11 cellular contexts compared by ENCODE assay signal in the genomic region with DNA sequence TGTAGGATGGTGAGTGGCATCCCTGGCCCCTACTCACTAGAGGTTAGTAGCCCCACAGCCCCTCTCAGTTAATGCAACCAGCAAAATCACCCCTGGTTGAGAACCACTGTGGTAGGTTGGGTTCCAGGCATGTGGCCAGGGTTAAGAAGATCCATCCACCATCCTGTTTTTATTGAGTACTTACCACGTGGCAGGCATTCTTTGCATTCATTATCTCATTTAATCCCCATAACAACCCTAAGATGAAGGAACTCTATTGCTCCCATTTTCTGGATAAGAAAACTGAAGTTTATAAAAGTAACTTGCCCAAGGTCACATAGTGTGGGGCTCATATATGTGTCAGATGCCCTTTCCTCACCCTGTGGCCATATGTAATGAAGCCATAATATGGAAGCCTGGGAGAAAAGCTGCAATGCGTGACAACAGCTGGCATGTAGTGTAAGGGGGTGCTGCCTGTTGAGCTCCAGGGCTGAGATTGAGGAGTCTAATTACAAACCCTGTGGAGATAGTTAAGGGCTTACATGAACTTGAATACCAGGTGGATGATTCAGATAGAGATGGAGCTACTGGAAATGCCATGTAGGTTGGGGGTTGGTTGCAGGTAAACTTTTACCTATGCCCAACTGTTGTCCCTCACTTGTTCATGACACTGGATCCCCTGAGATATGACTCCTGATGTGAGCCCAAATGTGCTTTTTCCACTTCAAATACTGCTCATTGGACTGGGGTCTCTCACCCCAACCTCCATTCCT.
A peak's percentile ranks its signal among the peaks of the same experiment; 100 is the strongest.
DNase-seq lines count a peak whose midpoint lies in the region; ATAC-seq, FAIRE-seq and TF ChIP-seq lines count a peak whose summit lies in the region.
"Had no signal": no experiment of that assay in that cellular context is flagged by ENCODE, and none has a peak within 500 bp of the region (broad histone marks: within the 10 kb centered on the region; RNA-seq: fewer than 3 reads in every experiment).

No MANE protein-coding gene starts in this region.

- H3K4me1 ChIP-seq in SJSA1 (replicated peaks) = peaks cover 55% of the 10 kb centered on the region
- H3K4me1 ChIP-seq in small intestine (ENCODE audit: control insufficient read depth in 2 of 2, insufficient read depth in 1 of 2, low read depth in 1 of 2, low read length in 1 of 2) = no peaks in the 10 kb centered on the region
- no peaks in the 10 kb centered on the region for H3K4me1 ChIP-seq in HepG2 (ENCODE audit: insufficient read depth, low read length)

- peak; percentile 19 for DNase-seq in ELR (ENCODE audit: low read depth)
- DNase-seq in SJSA1 (ENCODE audit: low read depth in 1 of 2, low spot score in 2 of 2) = no peak
- DNase-seq in glomerular visceral epithelial cell (ENCODE audit: extremely low spot score) = peak; percentile 84
- no peak for DNase-seq in small intestine
- DNase-seq in central memory CD4-positive, alpha-beta T cell = no peak
- DNase-seq in HepG2 (ENCODE audit: low spot score) = no peak
- no peak for DNase-seq in Kasumi-1 (lab: John Stamatoyannopoulos, UW)
- no peak for DNase-seq in stimulated activated CD4-positive, alpha-beta T cell treated with anti-CD3 and anti-CD28 coated beads, Interleukin-2, amount 100 ng/mL, for 48 hours
- DNase-seq: GDM1, MM.1S, RPMI8226 had no signal

- no peak for TF ChIP-seq RAD21 in HepG2 (CRISPR knock-in tag; IDR thresholded peaks at IDR 0.05)

- CTCF ChIA-PET in HepG2 (lab: Yijun Ruan, JAX; ENCODE audit: low intra/inter-chr PET ratio, low total read pairs) = no interaction called here

- H2AFZ ChIP-seq in HepG2 (ENCODE audit: low read length) = no peak overlapping the region

- no peaks in the 10 kb centered on the region for H3K79me2 ChIP-seq in HepG2 (ENCODE audit: insufficient read depth, low read length)

- no peaks in the 10 kb centered on the region for H4K20me1 ChIP-seq in HepG2 (ENCODE audit: insufficient read depth, low read length)

- H3K4me3 ChIP-seq in SJSA1 = no peak overlapping the region
- no peak overlapping the region for H3K4me3 ChIP-seq in small intestine (ENCODE audit: low read depth in 1 of 2, low read length in 2 of 2)
- no peak overlapping the region for H3K4me3 ChIP-seq in HepG2 (replicated peaks in 1 of 3; ENCODE audit: insufficient read depth in 1 of 3, low read depth in 2 of 3, low read length in 3 of 3)

- H3K9me3 ChIP-seq in SJSA1 (replicated peaks) (no peaks in the 10 kb centered on the region), small intestine (ENCODE audit: control insufficient read depth, low read depth) (no peaks in the 10 kb centered on the region), HepG2 (ENCODE audit: low read length) (no peaks in the 10 kb centered on the region)

- in situ Hi-C loops in HepG2 (cut with HindIII; ENCODE audit: extremely low pct_ligation_motif_present, low pct_unique_long_range_greater_than_20kb) = no loop called here

- no peak for TF ChIP-seq EP300 in HepG2 (IDR thresholded peaks at IDR 0.05; ENCODE audit: low read depth in 2 of 2, low read length in 2 of 2)
- TF ChIP-seq EP300 in HepG2 (CRISPR knock-in tag; IDR thresholded peaks at IDR 0.05; ENCODE audit: borderline replicate concordance) = no peak

- intact Hi-C loops in HepG2 (cut with micrococcal nuclease; ENCODE audit: unreplicated experiment) = loop anchor here (5.0 kb wide), 1 partner anchor 1165 kb away; no protein-coding TSS in a partner anchor

- H3K9ac ChIP-seq in HepG2 (ENCODE audit: insufficient read depth, low read depth, low read length) = no peak overlapping the region

- WGBS in small intestine, 3 donors = 69 to 82% (median 81%) methylated on average over 2 of the region's 2 CpGs
- WGBS in HepG2 (ENCODE audit: low lambda C conversion rate) = 4% methylated on average over 2 of the region's 2 CpGs

- FAIRE-seq in small intestine (lab: Jason Lieb, UNC) (no peak), HepG2 (lab: Jason Lieb, UNC) (no peak)

- TF ChIP-seq POLR2A in HepG2 (IDR thresholded peaks at IDR 0.05; ENCODE audit: insufficient read depth in 1 of 2, low read depth in 2 of 2, low read length in 2 of 2) = no peak

- H3K36me3 ChIP-seq in SJSA1 (no peaks in the 10 kb centered on the region), small intestine (ENCODE audit: control insufficient read depth in 2 of 2, insufficient read depth in 2 of 2, low read length in 2 of 2) (no peaks in the 10 kb centered on the region), HepG2 (replicated peaks in 1 of 2; ENCODE audit: control insufficient read depth in 1 of 2, insufficient read depth in 2 of 2, low read length in 2 of 2) (no peaks in the 10 kb centered on the region)

- H3K27me3 ChIP-seq in SJSA1 (replicated peaks) = no peaks in the 10 kb centered on the region
- H3K27me3 ChIP-seq in small intestine (ENCODE audit: control insufficient read depth in 2 of 2, insufficient read depth in 2 of 2, low read length in 2 of 2) = no peaks in the 10 kb centered on the region
- H3K27me3 ChIP-seq in HepG2 (ENCODE audit: control insufficient read depth in 1 of 2, insufficient read depth in 2 of 2, low read length in 2 of 2) = no peaks in the 10 kb centered on the region; a peak in 1 of 5 replicates

- BruUV-seq in HepG2 (replicated peaks; lab: Mats Ljungman, UMichigan) = no TSS peak

- H3K4me2 ChIP-seq in HepG2 (ENCODE audit: low read depth, low read length) = no peak overlapping the region

- no peak for ATAC-seq in HepG2

- no peak for TF ChIP-seq CTCF in HepG2 (CRISPR knock-in tag; IDR thresholded peaks at IDR 0.05)

- H3K27ac ChIP-seq in SJSA1 (peak overlapping the region; percentile 95), small intestine (ENCODE audit: low read depth in 1 of 2, low read length in 1 of 2) (peak overlapping the region; percentile 6 to 63), HepG2 (ENCODE audit: extremely low read length, insufficient read depth, low read length) (no peak overlapping the region)

- POLR2A ChIA-PET in HepG2 (lab: Yijun Ruan, JAX) = no interaction called here

TF ChIP-seq in HepG2, 621 proteins besides CTCF, POLR2A, EP300 and RAD21:
- TF ChIP-seq ZNF572 (CRISPR knock-in tag; IDR thresholded peaks at IDR 0.05) (no peak), ZNF770 (CRISPR knock-in tag; IDR thresholded peaks at IDR 0.05) (no peak), ZNF501 (CRISPR knock-in tag; IDR thresholded peaks at IDR 0.05) (no peak), ZNF513 (CRISPR knock-in tag; conservative IDR thresholded peaks at IDR 0.05) (no peak), ZNF878 (CRISPR knock-in tag; IDR thresholded peaks at IDR 0.05) (no peak), IRX3 (CRISPR knock-in tag; IDR thresholded peaks at IDR 0.05; ENCODE audit: borderline replicate concordance, low read depth) (no peak)

Comparison
In these comparisons a context has a peak if more than half of its experiments do, and no peak if none do; other contexts are left out.
1. DNase-seq: peak in ELR (single experiment) and glomerular visceral epithelial cell (single experiment); none in SJSA1 (0 of 2), small intestine (single experiment), central memory CD4-positive, alpha-beta T cell (single experiment), HepG2 (single experiment), Kasumi-1 (0 of 2) and stimulated activated CD4-positive, alpha-beta T cell treated with anti-CD3 and anti-CD28 coated beads, Interleukin-2, amount 100 ng/mL, for 48 hours (0 of 2).